Comparison of ENCODE assay signal across 8 cellular contexts in genomic region chr18:59141294-59142068, GRCh38. TPM values are rescaled to one million over a fixed set of nuclear protein-coding genes. Genes with fewer than 3 reads are reported as not detected.
DNase-seq lines count a peak whose midpoint lies in the region; ATAC-seq and TF ChIP-seq lines count a peak whose summit lies in the region.

No MANE protein-coding gene starts in this region.

- H3K27me3 Mint-ChIP-seq in activated CD8-positive, alpha-beta T cell treated with anti-CD3 and anti-CD28 coated beads for 36 hours: no peaks in the 10 kb centered on the region
- H3K27me3 Mint-ChIP-seq in naive thymus-derived CD4-positive, alpha-beta T cell: no peaks in the 10 kb centered on the region

- POLR2A ChIA-PET in activated CD8-positive, alpha-beta T cell treated with anti-CD3 and anti-CD28 coated beads for 36 hours (lab: Charles Lee): interaction anchor here (0.9 to 1.1 kb wide), 4 partner anchors 9 to 218 kb away, joined by 3 to 5 read pairs (median 4); partner anchors contain the start of gene LMAN1
- POLR2A ChIA-PET in naive thymus-derived CD4-positive, alpha-beta T cell (lab: Charles Lee): no interaction called here

- H3K27ac ChIP-seq in naive thymus-derived CD4-positive, alpha-beta T cell (ENCODE audit: low read depth, low read length): no peak overlapping the region
- no peak overlapping the region for H3K27ac ChIP-seq in esophagus squamous epithelium

- no peaks in the 10 kb centered on the region for H3K9me3 ChIP-seq in naive thymus-derived CD4-positive, alpha-beta T cell (ENCODE audit: control insufficient read depth in 2 of 3, low read length in 3 of 3)
- H3K9me3 ChIP-seq in esophagus squamous epithelium: no peaks in the 10 kb centered on the region

- H3K4me3 ChIP-seq in naive thymus-derived CD4-positive, alpha-beta T cell (ENCODE audit: low read length): no peak overlapping the region
- H3K4me3 ChIP-seq in esophagus squamous epithelium: no peak overlapping the region

- 63 to 70% methylated on average over 1 of the region's 1 CpG for WGBS in esophagus squamous epithelium, 2 donors

- H3K36me3 ChIP-seq in naive thymus-derived CD4-positive, alpha-beta T cell (ENCODE audit: control insufficient read depth in 2 of 3, insufficient read depth in 3 of 3, low read length in 3 of 3): peaks cover 0 to 8% (median 0%) of the 10 kb centered on the region in 3 experiments
- no peaks in the 10 kb centered on the region for H3K36me3 ChIP-seq in esophagus squamous epithelium

- no peaks in the 10 kb centered on the region for H3K9me3 Mint-ChIP-seq in activated CD8-positive, alpha-beta T cell treated with anti-CD3 and anti-CD28 coated beads for 36 hours
- no peaks in the 10 kb centered on the region for H3K9me3 Mint-ChIP-seq in naive thymus-derived CD4-positive, alpha-beta T cell

- no peak for TF ChIP-seq CTCF in activated CD8-positive, alpha-beta T cell treated with anti-CD3 and anti-CD28 coated beads for 36 hours (IDR thresholded peaks at IDR 0.05)
- no peak for TF ChIP-seq CTCF in esophagus squamous epithelium (IDR thresholded peaks at IDR 0.05)

- H3K4me1 ChIP-seq in naive thymus-derived CD4-positive, alpha-beta T cell (ENCODE audit: control insufficient read depth in 2 of 2, insufficient read depth in 2 of 2, low read length in 2 of 2): peaks cover 15 to 23% of the 10 kb centered on the region in 2 donors
- peaks cover 10 to 25% (median 14%) of the 10 kb centered on the region in 3 donors for H3K4me1 ChIP-seq in esophagus squamous epithelium

- peak overlapping the region; percentile 94 for H3K4me3 Mint-ChIP-seq in activated CD8-positive, alpha-beta T cell treated with anti-CD3 and anti-CD28 coated beads for 36 hours
- H3K4me3 Mint-ChIP-seq in naive thymus-derived CD4-positive, alpha-beta T cell: peak overlapping the region; percentile 91 to 98 (median 96)

- no peak for TF ChIP-seq POLR2A in esophagus squamous epithelium (IDR thresholded peaks at IDR 0.05)

- peak overlapping the region; percentile 80 for H3K27ac Mint-ChIP-seq in activated CD8-positive, alpha-beta T cell treated with anti-CD3 and anti-CD28 coated beads for 36 hours
- peak overlapping the region in 3 of 9 donors; percentile 62 to 99 (median 81) for H3K27ac Mint-ChIP-seq in naive thymus-derived CD4-positive, alpha-beta T cell

- DNase-seq in DMS79 (lab: John Stamatoyannopoulos, UW): peak; percentile 59
- peak; percentile 67 to 95 (median 77) for DNase-seq in NCI-H1417 (lab: John Stamatoyannopoulos, UW)
- no peak for DNase-seq in activated CD8-positive, alpha-beta T cell treated with anti-CD3 and anti-CD28 coated beads for 36 hours
- DNase-seq in naive thymus-derived CD4-positive, alpha-beta T cell: no peak
- no peak for DNase-seq in GDM1 (lab: John Stamatoyannopoulos, UW)
- no peak for DNase-seq in dermis blood vessel endothelial cell
- DNase-seq in amniotic stem cell (lab: John Stamatoyannopoulos, UW): no peak
- DNase-seq in esophagus squamous epithelium (lab: John Stamatoyannopoulos, UW): no peak

- ATAC-seq in activated CD8-positive, alpha-beta T cell treated with anti-CD3 and anti-CD28 coated beads for 36 hours: no peak
- ATAC-seq in naive thymus-derived CD4-positive, alpha-beta T cell: no peak

- peaks cover 52% of the 10 kb centered on the region for H3K4me1 Mint-ChIP-seq in activated CD8-positive, alpha-beta T cell treated with anti-CD3 and anti-CD28 coated beads for 36 hours (ENCODE audit: low read depth)
- peaks cover 30 to 66% (median 53%) of the 10 kb centered on the region in 7 donors for H3K4me1 Mint-ChIP-seq in naive thymus-derived CD4-positive, alpha-beta T cell

- peaks cover 4% of the 10 kb centered on the region for H3K36me3 Mint-ChIP-seq in activated CD8-positive, alpha-beta T cell treated with anti-CD3 and anti-CD28 coated beads for 36 hours (ENCODE audit: low read depth)
- peaks cover 5 to 10% (median 6%) of the 10 kb centered on the region in 5 donors for H3K36me3 Mint-ChIP-seq in naive thymus-derived CD4-positive, alpha-beta T cell

- intact Hi-C loops in activated CD8-positive, alpha-beta T cell treated with anti-CD3 and anti-CD28 coated beads for 36 hours (cut with micrococcal nuclease): no loop called here
- intact Hi-C loops in naive thymus-derived CD4-positive, alpha-beta T cell (cut with micrococcal nuclease): loop anchor here in 1 of 2 donors (1.0 kb wide), 1 partner anchor 8 kb away; no protein-coding TSS in a partner anchor
- intact Hi-C loops in esophagus squamous epithelium (cut with DNase I): no loop called here

- CTCF ChIA-PET in activated CD8-positive, alpha-beta T cell treated with anti-CD3 and anti-CD28 coated beads for 36 hours (lab: Charles Lee): interaction anchor here (0.9 to 1.6 kb wide), 6 partner anchors 10 to 373 kb away, joined by 3 to 5 read pairs (median 4); no protein-coding TSS in a partner anchor
- CTCF ChIA-PET in naive thymus-derived CD4-positive, alpha-beta T cell (lab: Charles Lee): no interaction called here

- H3K27me3 ChIP-seq in naive thymus-derived CD4-positive, alpha-beta T cell (ENCODE audit: control insufficient read depth in 2 of 2, insufficient read depth in 2 of 2, low read length in 2 of 2): no peaks in the 10 kb centered on the region
- no peaks in the 10 kb centered on the region for H3K27me3 ChIP-seq in esophagus squamous epithelium

RNA-seq across cellular contexts. Expression of gene SEC11C, which starts 1.8 kb away (rescaled TPM):
- total RNA-seq in activated CD8-positive, alpha-beta T cell treated with anti-CD3 and anti-CD28 coated beads for 36 hours: 10 to 100 TPM; 45.7 to 48.8 TPM
- 100 to 1,000 TPM in 1 of 5 experiments, 10 to 100 TPM in 4; 41.4 to 111 (median 53.8) TPM for total RNA-seq in naive thymus-derived CD4-positive, alpha-beta T cell
- 100 to 1,000 TPM in 1 of 2 donors, 10 to 100 TPM in 1; 92.4 to 137 TPM for polyA plus RNA-seq in naive thymus-derived CD4-positive, alpha-beta T cell
- total RNA-seq in dermis blood vessel endothelial cell (20.8 and 24.8 TPM in 2 replicates), esophagus squamous epithelium (10 to 100 TPM; 29.6 to 61.8 (median 31.7) TPM)

Comparison
In these comparisons a context has a peak if more than half of its experiments do, and no peak if none do; other contexts are left out.
1. DNase-seq: peak in DMS79 (single experiment) and NCI-H1417 (3 of 3); none in activated CD8-positive, alpha-beta T cell treated with anti-CD3 and anti-CD28 coated beads for 36 hours (single experiment), naive thymus-derived CD4-positive, alpha-beta T cell (0 of 9), GDM1 (single experiment), dermis blood vessel endothelial cell (single experiment), amniotic stem cell (single experiment) and esophagus squamous epithelium (single experiment).